In genomic region chr14:20332386-20332945, GRCh38 we compare ENCODE assay signal across 8 cellular contexts. TPM values are rescaled to one million over a fixed set of nuclear protein-coding genes. Genes with fewer than 3 reads are reported as not detected.
DNase-seq lines count a peak whose midpoint lies in the region; ATAC-seq, FAIRE-seq and TF ChIP-seq lines count a peak whose summit lies in the region.

No MANE protein-coding gene starts in this region.

- H3K36me3 ChIP-seq in ACC112 (ENCODE audit: insufficient read depth, low read length) (peaks cover 3% of the 10 kb centered on the region; the same call in 1 of the 2 replicates), KOPT-K1 (ENCODE audit: insufficient read depth, low read length) (peaks cover 19% of the 10 kb centered on the region; the same call in 1 of the 2 replicates), K562 (ENCODE audit: control insufficient read depth, insufficient read depth, low read length) (peaks cover 32% of the 10 kb centered on the region), subcutaneous abdominal adipose tissue (ENCODE audit: control insufficient read depth in 5 of 5, insufficient read depth in 5 of 5, low read length in 5 of 5) (peaks cover 0 to 5% (median 0%) of the 10 kb centered on the region in 5 donors)

- no peak for TF ChIP-seq RAD21 in K562 (CRISPR knock-in tag; conservative IDR thresholded peaks at IDR 0.05 in 1 of 2, IDR thresholded peaks at IDR 0.05 in 1 of 2)

- intact Hi-C loops in K562 (cut with micrococcal nuclease), result loop anchor here (1.0 to 10.0 kb wide), 2 partner anchors 129 to 482 kb away; partner anchors contain the start of gene PIP4P1

- H3K27me3 ChIP-seq in ACC112 (ENCODE audit: insufficient read depth, low read length), result no peaks in the 10 kb centered on the region
- no peaks in the 10 kb centered on the region for H3K27me3 ChIP-seq in K562 (ENCODE audit: control insufficient read depth in 2 of 2, insufficient read depth in 2 of 2, low read length in 2 of 2)
- H3K27me3 ChIP-seq in layer of hippocampus (ENCODE audit: control insufficient read depth, insufficient read depth, low read length), result no peaks in the 10 kb centered on the region
- no peaks in the 10 kb centered on the region for H3K27me3 ChIP-seq in subcutaneous abdominal adipose tissue (ENCODE audit: control insufficient read depth in 5 of 5, insufficient read depth in 4 of 5, low read length in 5 of 5)

- H3K4me2 ChIP-seq in K562 (ENCODE audit: insufficient read depth, low read length), result peak overlapping the region; percentile 97

- peak overlapping the region; percentile 85 to 96 for H3K9ac ChIP-seq in K562 (ENCODE audit: insufficient read depth in 1 of 2, low read depth in 2 of 2, low read length in 2 of 2)
- peak overlapping the region; percentile 57 to 87 (median 81) for H3K9ac ChIP-seq in subcutaneous abdominal adipose tissue (ENCODE audit: low read length in 5 of 5)

- peak; percentile 13 to 37 (median 20) for DNase-seq in K562 (ENCODE audit: extremely low read depth in 1 of 4, low spot score in 3 of 4)
- DNase-seq in stimulated activated CD4-positive, alpha-beta T cell treated with anti-CD3 and anti-CD28 coated beads, Interleukin-4, amount 100 ng/mL, for 1 hour, result no peak

- CTCF ChIA-PET in K562 (lab: Yijun Ruan, JAX; ENCODE audit: low intra/inter-chr PET ratio), result interaction anchor here (1.3 kb wide), 1 partner anchor 10 kb away, joined by 4 read pairs; no protein-coding TSS in a partner anchor

- WGBS in K562 (ENCODE audit: insufficient coverage, low coverage, missing lambda C conversion rate), result 0% methylated on average over 8 of the region's 9 CpGs

- no peak for FAIRE-seq in K562 (lab: Jason Lieb, UNC)

- H3K9me1 ChIP-seq in K562 (ENCODE audit: control insufficient read depth, insufficient read depth, low read length), result no peaks in the 10 kb centered on the region

- H3K79me2 ChIP-seq in ACC112 (ENCODE audit: control insufficient read depth, insufficient read depth, low read length, unreplicated experiment), result peaks cover 53% of the 10 kb centered on the region
- H3K79me2 ChIP-seq in K562 (ENCODE audit: control insufficient read depth, insufficient read depth, low read length), result peaks cover 58% of the 10 kb centered on the region

- H3K9me3 ChIP-seq in KOPT-K1 (ENCODE audit: insufficient read depth, low read length, poor library complexity, severe bottlenecking) (no peaks in the 10 kb centered on the region), K562 (replicated peaks; ENCODE audit: control insufficient read depth, insufficient read depth, low read depth, low read length) (no peaks in the 10 kb centered on the region), subcutaneous abdominal adipose tissue (ENCODE audit: control insufficient read depth in 5 of 5, low read length in 5 of 5) (no peaks in the 10 kb centered on the region)

- in situ Hi-C loops in K562 (cut with MboI), result no loop called here

- TSS peak; percentile 84 for BruUV-seq in K562 (replicated peaks; lab: Mats Ljungman, UMichigan)

- TF ChIP-seq CTCF in K562 (IDR thresholded peaks at IDR 0.05 in 2 of 3, conservative IDR thresholded peaks at IDR 0.05 in 1 of 3; ENCODE audit: insufficient read depth in 2 of 3, low read depth in 1 of 3, low read length in 3 of 3), result no peak

- H3K4me3 ChIP-seq in ACC112 (ENCODE audit: low read depth, low read length) (peak overlapping the region; percentile 93), K562 (peak overlapping the region; percentile 87), subcutaneous abdominal adipose tissue (ENCODE audit: low read depth in 1 of 5, low read length in 5 of 5) (peak overlapping the region; percentile 79 to 92 (median 88))

- TF ChIP-seq EP300 in K562 (IDR thresholded peaks at IDR 0.05; ENCODE audit: low read length), result no peak

- H3K4me1 ChIP-seq in ACC112 (ENCODE audit: control insufficient read depth, insufficient read depth, low read length, unreplicated experiment) (peaks cover 36% of the 10 kb centered on the region), K562 (replicated peaks in 1 of 2; ENCODE audit: control insufficient read depth in 2 of 2, insufficient read depth in 2 of 2, low read length in 2 of 2) (peaks cover 0 to 15% of the 10 kb centered on the region in 2 experiments; a peak in 2 of 5 replicates), subcutaneous abdominal adipose tissue (ENCODE audit: control insufficient read depth in 5 of 5, insufficient read depth in 5 of 5, low read length in 5 of 5) (peaks cover 0 to 15% (median 12%) of the 10 kb centered on the region in 5 donors)

- ATAC-seq in GM19025 (IDR thresholded peaks at IDR 0.05; ENCODE audit: low read depth, unreplicated experiment) (peak; percentile 10), K562 (peak; percentile 54), HG03354 (IDR thresholded peaks at IDR 0.05; ENCODE audit: poor library complexity, severe bottlenecking, unreplicated experiment) (no peak)

- no peak for TF ChIP-seq POLR2A in K562 (conservative IDR thresholded peaks at IDR 0.05)

- peak overlapping the region; percentile 92 for H2AFZ ChIP-seq in ACC112 (ENCODE audit: low read length, unreplicated experiment)
- H2AFZ ChIP-seq in K562 (ENCODE audit: low read depth, low read length), result peak overlapping the region; percentile 71

- no peaks in the 10 kb centered on the region; the same call in 1 of the 2 replicates for H4K20me1 ChIP-seq in K562 (replicated peaks; ENCODE audit: control insufficient read depth, insufficient read depth, low read length)

- POLR2A ChIA-PET in K562 (lab: Yijun Ruan, JAX), result interaction anchor here (0.7 to 1.4 kb wide), 4 partner anchors 9 to 129 kb away, joined by 3 to 5 read pairs (median 3); partner anchors contain the start of genes PARP2 and PIP4P1

- H3K27ac ChIP-seq in ACC112 (ENCODE audit: low read depth, low read length) (peak overlapping the region; percentile 63), KOPT-K1 (ENCODE audit: low read depth, low read length, poor library complexity, severe bottlenecking) (peak overlapping the region; percentile 62), K562 (ENCODE audit: extremely low read depth, low read depth, low read length) (peak overlapping the region; percentile 90), layer of hippocampus (ENCODE audit: low read depth, low read length) (peak overlapping the region; percentile 64), subcutaneous abdominal adipose tissue (ENCODE audit: low read depth, low read length) (peak overlapping the region; percentile 80)

RNA-seq across cellular contexts. Expression of gene CCNB1IP1, which starts 0.6 kb away (rescaled TPM):
- 95.2 and 176 TPM in 2 replicates for total RNA-seq in K562 (2011; cell fraction: chromatin; rRNA removed; ENCODE audit: low replicate concordance)
- total RNA-seq in K562 (2011; cell fraction: nucleolus; rRNA removed), result 63.4 and 71.2 TPM in 2 replicates
- 120 and 156 TPM in 2 replicates for total RNA-seq in K562 (2011; cell fraction: nucleoplasm; rRNA removed)
- total RNA-seq in K562 (2014; rRNA removed) (60.9 and 68.3 TPM in 2 replicates), K562 (2014; rRNA removed; fragmentation: Illumina TruSeq; extraction: Trizol) (107 and 126 TPM in 2 replicates), K562 (2015; rRNA removed; fragmentation: Illumina TruSeq; extraction: Trizol) (68.4 and 77.4 TPM in 2 replicates), K562 (2021) (49.8 and 51.8 TPM in 2 replicates)
- polyA plus RNA-seq in K562 (2011; rRNA removed) (152 and 175 TPM in 2 replicates), K562 (2014; fragmentation: Illumina TruSeq; extraction: Trizol) (87.6 and 95.2 TPM in 2 replicates), K562 (2014; fragmentation: Nextera tagmentation; extraction: Ambion mirVana) (10 to 100 TPM; 80.7 to 81.0 TPM), K562 (2014; rRNA removed) (89.1 and 93.4 TPM in 2 replicates)
- 60.0 and 163 TPM in 2 replicates for polyA plus RNA-seq in K562 (2011; cell fraction: cytosol; rRNA removed)
- 90.2 and 97.9 TPM in 2 replicates for polyA plus RNA-seq in K562 (2011; cell fraction: nucleus; rRNA removed)
- 39.0 and 113 TPM in 2 replicates for polyA plus RNA-seq in K562 (2012)
- polyA minus RNA-seq in K562 (2011; rRNA and poly(A)+ RNA removed), result 97.4 and 132 TPM in 2 replicates
- polyA minus RNA-seq in K562 (2011; cell fraction: cytosol; rRNA and poly(A)+ RNA removed), result 35.6 and 41.5 TPM in 2 replicates
- 49.9 and 73.2 TPM in 2 replicates for polyA minus RNA-seq in K562 (2011; cell fraction: nucleus; rRNA and poly(A)+ RNA removed)

RNA-seq across cellular contexts. Expression of gene PARP2, which starts 11.0 kb away (rescaled TPM):
- 38.2 and 98.6 TPM in 2 replicates for total RNA-seq in K562 (2011; cell fraction: chromatin; rRNA removed; ENCODE audit: low replicate concordance)
- 22.8 and 23.0 TPM in 2 replicates for total RNA-seq in K562 (2011; cell fraction: nucleolus; rRNA removed)
- 39.4 and 41.8 TPM in 2 replicates for total RNA-seq in K562 (2011; cell fraction: nucleoplasm; rRNA removed)
- 19.7 and 21.4 TPM in 2 replicates for total RNA-seq in K562 (2014; rRNA removed)
- total RNA-seq in K562 (2014; rRNA removed; fragmentation: Illumina TruSeq; extraction: Trizol), result 26.2 and 29.4 TPM in 2 replicates
- 24.1 and 25.3 TPM in 2 replicates for total RNA-seq in K562 (2015; rRNA removed; fragmentation: Illumina TruSeq; extraction: Trizol)
- 26.9 and 29.9 TPM in 2 replicates for total RNA-seq in K562 (2021)
- polyA plus RNA-seq in K562 (2011; rRNA removed), result 41.4 and 50.5 TPM in 2 replicates
- polyA plus RNA-seq in K562 (2011; cell fraction: cytosol; rRNA removed), result 13.3 and 27.0 TPM in 2 replicates
- polyA plus RNA-seq in K562 (2011; cell fraction: nucleus; rRNA removed), result 72.0 and 133 TPM in 2 replicates
- 24.6 and 29.3 TPM in 2 replicates for polyA plus RNA-seq in K562 (2012)
- polyA plus RNA-seq in K562 (2014; fragmentation: Illumina TruSeq; extraction: Trizol), result 37.9 and 45.8 TPM in 2 replicates
- polyA plus RNA-seq in K562 (2014; fragmentation: Nextera tagmentation; extraction: Ambion mirVana), result 10 to 100 TPM; 25.2 to 34.6 TPM
- 38.1 and 38.6 TPM in 2 replicates for polyA plus RNA-seq in K562 (2014; rRNA removed)
- polyA minus RNA-seq in K562 (2011; rRNA and poly(A)+ RNA removed), result 22.2 and 28.8 TPM in 2 replicates
- 7.4 and 7.8 TPM in 2 replicates for polyA minus RNA-seq in K562 (2011; cell fraction: cytosol; rRNA and poly(A)+ RNA removed)
- polyA minus RNA-seq in K562 (2011; cell fraction: nucleus; rRNA and poly(A)+ RNA removed), result 8.9 and 19.3 TPM in 2 replicates

RNA-seq across cellular contexts. Expression of gene TTC5, which starts 26.7 kb away (rescaled TPM):
- 15.0 and 30.0 TPM in 2 replicates for total RNA-seq in K562 (2011; cell fraction: chromatin; rRNA removed; ENCODE audit: low replicate concordance)
- total RNA-seq in K562 (2011; cell fraction: nucleolus; rRNA removed), result 10.4 and 11.8 TPM in 2 replicates
- 20.8 and 26.3 TPM in 2 replicates for total RNA-seq in K562 (2011; cell fraction: nucleoplasm; rRNA removed)
- 4.8 and 8.3 TPM in 2 replicates for total RNA-seq in K562 (2014; rRNA removed)
- 16.4 and 17.1 TPM in 2 replicates for total RNA-seq in K562 (2014; rRNA removed; fragmentation: Illumina TruSeq; extraction: Trizol)
- 8.0 and 12.5 TPM in 2 replicates for total RNA-seq in K562 (2015; rRNA removed; fragmentation: Illumina TruSeq; extraction: Trizol)
- total RNA-seq in K562 (2021), result 11.7 and 13.8 TPM in 2 replicates
- polyA plus RNA-seq in K562 (2011; rRNA removed), result 11.6 and 12.2 TPM in 2 replicates
- 5.1 and 6.9 TPM in 2 replicates for polyA plus RNA-seq in K562 (2011; cell fraction: cytosol; rRNA removed)
- 7.6 and 9.4 TPM in 2 replicates for polyA plus RNA-seq in K562 (2011; cell fraction: nucleus; rRNA removed)
- 7.0 and 13.3 TPM in 2 replicates for polyA plus RNA-seq in K562 (2012)
- 6.6 and 9.3 TPM in 2 replicates for polyA plus RNA-seq in K562 (2014; fragmentation: Illumina TruSeq; extraction: Trizol)
- 1 to 10 TPM; 5.6 to 6.0 TPM for polyA plus RNA-seq in K562 (2014; fragmentation: Nextera tagmentation; extraction: Ambion mirVana)
- polyA plus RNA-seq in K562 (2014; rRNA removed), result 5.8 and 7.5 TPM in 2 replicates
- 33.3 and 33.5 TPM in 2 replicates for polyA minus RNA-seq in K562 (2011; rRNA and poly(A)+ RNA removed)
- 8.9 and 11.3 TPM in 2 replicates for polyA minus RNA-seq in K562 (2011; cell fraction: cytosol; rRNA and poly(A)+ RNA removed)
- polyA minus RNA-seq in K562 (2011; cell fraction: nucleus; rRNA and poly(A)+ RNA removed), result 9.0 and 16.3 TPM in 2 replicates
